In the genomic region with DNA sequence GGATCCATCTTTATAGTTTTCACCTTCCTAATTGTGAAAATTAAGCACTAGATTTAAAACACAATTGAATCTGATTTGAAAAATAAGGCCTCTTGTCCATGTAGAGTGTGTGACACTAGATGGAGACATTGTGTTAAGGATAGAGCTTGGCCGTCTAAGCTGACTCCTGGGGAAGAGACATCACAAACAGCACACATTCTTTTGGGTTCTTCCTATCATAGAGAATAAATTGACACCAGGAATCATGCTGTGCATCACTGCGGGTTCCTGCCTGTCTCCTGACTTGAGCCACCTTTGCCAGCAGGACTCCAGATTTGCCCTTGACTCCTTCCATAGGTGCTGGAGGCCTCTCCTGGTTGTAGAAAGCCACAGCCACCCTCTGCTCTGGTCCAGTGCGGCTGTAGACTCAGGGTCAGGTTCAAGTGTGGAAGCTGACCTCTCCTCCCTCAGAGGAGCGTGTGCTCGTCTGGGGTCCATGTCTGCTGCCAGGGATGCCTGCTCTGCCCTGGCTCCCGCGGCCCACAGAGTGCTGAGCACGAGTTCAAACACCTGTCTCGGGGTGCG, we compare ENCODE assay signal across 8 cellular contexts. TPM values are rescaled to one million over a fixed set of nuclear protein-coding genes. Genes with fewer than 3 reads are reported as not detected.
DNase-seq lines count a peak whose midpoint lies in the region; ATAC-seq, FAIRE-seq and TF ChIP-seq lines count a peak whose summit lies in the region.

No MANE protein-coding gene starts in this region.

- no peaks in the 10 kb centered on the region for H3K27me3 Mint-ChIP-seq in T-helper 2 cell treated with Interferon-gamma antibody and Interleukin-4, amounts not matched to agents 5 μg/mL and 100 μg/mL, for 36 hours (ENCODE audit: low read depth)
- H3K27me3 Mint-ChIP-seq in nephron progenitor cell (ENCODE audit: low read depth, poor library complexity), result peaks cover 4% of the 10 kb centered on the region

- CTCF ChIA-PET in BJ (lab: Yijun Ruan, JAX), result interaction anchor here (0.8 to 10.0 kb wide), 20 partner anchors 11 to 1571 kb away, joined by 3 to 145 read pairs (median 4); a partner anchor contains a TSS

- DNase-seq in BJ (ENCODE audit: low read depth), result peak; percentile 67
- peak; percentile 51 for DNase-seq in GM18507 (ENCODE audit: extremely low spot score, insufficient read length, low read depth)
- peak; percentile 16 for DNase-seq in NCI-H2107 (lab: John Stamatoyannopoulos, UW)
- DNase-seq in T-helper 2 cell treated with Interferon-gamma antibody and Interleukin-4, amounts not matched to agents 5 μg/mL and 100 μg/mL, for 36 hours (ENCODE audit: low spot score), result no peak
- peak; percentile 82 for DNase-seq in fibroblast of gingiva (ENCODE audit: low read depth)
- DNase-seq in nephron progenitor cell, result peak; percentile 17
- DNase-seq in T-helper 9 cell, result no peak

- H3K27me3 ChIP-seq in BJ (ENCODE audit: control insufficient read depth, insufficient read depth, low read length), result no peaks in the 10 kb centered on the region

- peak; percentile 77 for FAIRE-seq in GM18507 (lab: Jason Lieb, UNC)

- POLR2A ChIA-PET in BJ (lab: Charles Lee), result interaction anchor here (0.8 to 1.1 kb wide), 2 partner anchors 175 to 184 kb away, joined by 3 to 4 read pairs; no protein-coding TSS in a partner anchor

- peak overlapping the region; percentile 68 for H3K27ac Mint-ChIP-seq in T-helper 2 cell treated with Interferon-gamma antibody and Interleukin-4, amounts not matched to agents 5 μg/mL and 100 μg/mL, for 36 hours
- H3K27ac Mint-ChIP-seq in nephron progenitor cell, result no peak overlapping the region

- no peak overlapping the region for H3K4me3 Mint-ChIP-seq in T-helper 2 cell treated with Interferon-gamma antibody and Interleukin-4, amounts not matched to agents 5 μg/mL and 100 μg/mL, for 36 hours
- H3K4me3 Mint-ChIP-seq in nephron progenitor cell, result no peak overlapping the region

- H3K36me3 Mint-ChIP-seq in T-helper 2 cell treated with Interferon-gamma antibody and Interleukin-4, amounts not matched to agents 5 μg/mL and 100 μg/mL, for 36 hours (ENCODE audit: low read depth), result peaks cover 2% of the 10 kb centered on the region
- H3K36me3 Mint-ChIP-seq in nephron progenitor cell (ENCODE audit: low read depth), result no peaks in the 10 kb centered on the region

- TF ChIP-seq CTCF in BJ (IDR thresholded peaks at IDR 0.05; ENCODE audit: insufficient read depth, low read depth, low read length) (peak; percentile 74), nephron progenitor cell (IDR thresholded peaks at IDR 0.05) (peak; percentile 72)

- peaks cover 14% of the 10 kb centered on the region for H3K4me1 Mint-ChIP-seq in T-helper 2 cell treated with Interferon-gamma antibody and Interleukin-4, amounts not matched to agents 5 μg/mL and 100 μg/mL, for 36 hours (ENCODE audit: low read depth)
- peaks cover 38% of the 10 kb centered on the region for H3K4me1 Mint-ChIP-seq in nephron progenitor cell

- H3K36me3 ChIP-seq in BJ (ENCODE audit: control insufficient read depth, insufficient read depth, low read length), result no peaks in the 10 kb centered on the region; the same call in 1 of the 2 replicates

- H3K9me3 Mint-ChIP-seq in T-helper 2 cell treated with Interferon-gamma antibody and Interleukin-4, amounts not matched to agents 5 μg/mL and 100 μg/mL, for 36 hours, result no peaks in the 10 kb centered on the region
- H3K9me3 Mint-ChIP-seq in nephron progenitor cell, result no peaks in the 10 kb centered on the region

- peak; percentile 80 for ATAC-seq in HG03103 (IDR thresholded peaks at IDR 0.05; ENCODE audit: low read depth, unreplicated experiment)

- no peak overlapping the region for H3K4me3 ChIP-seq in BJ (ENCODE audit: low read depth, low read length)

RNA-seq across cellular contexts. Expression of a gene that starts 11.2 kb away (rescaled TPM):
- polyA plus RNA-seq in BJ (2011; rRNA removed), result 0.54 TPM in 2 replicates
- 0.31 and 0.43 TPM in 2 replicates for polyA minus RNA-seq in BJ (2011; rRNA and poly(A)+ RNA removed)

Comparison
In these comparisons a context has a peak if more than half of its experiments do, and no peak if none do; other contexts are left out.
1. DNase-seq: peak in BJ (single experiment), GM18507 (single experiment), NCI-H2107 (single experiment), fibroblast of gingiva (single experiment) and nephron progenitor cell (single experiment); none in T-helper 2 cell treated with Interferon-gamma antibody and Interleukin-4, amounts not matched to agents 5 μg/mL and 100 μg/mL, for 36 hours (single experiment) and T-helper 9 cell (single experiment).